ENCODE assay signal across 15 cellular contexts in genomic region chr9:14043491-14043890, GRCh38.
"Had no signal": no experiment of that assay in that cellular context is flagged by ENCODE, and none has a peak within 500 bp of the region (broad histone marks: within the 10 kb centered on the region; RNA-seq: fewer than 3 reads in every experiment).

No MANE protein-coding gene starts in this region.

- H3K27me3 Mint-ChIP-seq: activated CD8-positive, alpha-beta T cell treated with anti-CD3 and anti-CD28 coated beads for 36 hours had no signal

- H3K27ac ChIP-seq: hepatocyte, psoas muscle, SK-N-MC, suprapubic skin, upper lobe of left lung had no signal

- H3K4me3 ChIP-seq: hepatocyte, lung, psoas muscle, SK-N-MC, suprapubic skin, upper lobe of left lung had no signal

- H3K4me1 Mint-ChIP-seq: nephron had no signal

- H3K4me2 ChIP-seq: hepatocyte had no signal

- H2AFZ ChIP-seq: hepatocyte had no signal

- H3K4me3 Mint-ChIP-seq: activated CD8-positive, alpha-beta T cell treated with anti-CD3 and anti-CD28 coated beads for 36 hours; activated naive CD4-positive, alpha-beta T cell treated with anti-CD3 and anti-CD28 coated beads for 36 hours; nephron; T-helper 1 cell treated with Interleukin-12 subunit alpha and Interleukin-12 subunit beta and Interleukin-4 antibody, amounts not matched to agents 30 μg/mL and 1 μg/mL, for 36 hours had no signal

- H3K27me3 ChIP-seq: hepatocyte, suprapubic skin, upper lobe of left lung had no signal

- DNase-seq: activated CD4-positive, alpha-beta T cell treated with anti-CD3 and anti-CD28 coated beads for 4 hours; activated CD8-positive, alpha-beta memory T cell treated with anti-CD3 and anti-CD28 coated beads, Interleukin-2, amount 50 U/mL, for 4 hours; activated CD8-positive, alpha-beta T cell treated with anti-CD3 and anti-CD28 coated beads for 36 hours; activated naive CD4-positive, alpha-beta T cell treated with anti-CD3 and anti-CD28 coated beads for 36 hours; effector memory CD4-positive, alpha-beta T cell; psoas muscle; stimulated activated CD4-positive, alpha-beta T cell treated with anti-CD3 and anti-CD28 coated beads, Interleukin-2, amount 100 ng/mL, for 48 hours; stimulated activated naive CD4-positive, alpha-beta T cell treated with Interleukin-2 at 50 U/mL for 16 hours; upper lobe of left lung had no signal

- ATAC-seq: activated CD8-positive, alpha-beta T cell treated with anti-CD3 and anti-CD28 coated beads for 36 hours; psoas muscle had no signal

- H3K9me3 Mint-ChIP-seq: T-helper 1 cell treated with Interleukin-12 subunit alpha and Interleukin-12 subunit beta and Interleukin-4 antibody, amounts not matched to agents 30 μg/mL and 1 μg/mL, for 36 hours had no signal

- H3K36me3 ChIP-seq: suprapubic skin, upper lobe of left lung had no signal

- H3K9me3 ChIP-seq: psoas muscle, suprapubic skin, upper lobe of left lung had no signal

- H3K4me1 ChIP-seq: psoas muscle, suprapubic skin, upper lobe of left lung had no signal

- H3K79me2 ChIP-seq: hepatocyte had no signal

- H3K27ac Mint-ChIP-seq: activated CD8-positive, alpha-beta T cell treated with anti-CD3 and anti-CD28 coated beads for 36 hours; activated naive CD4-positive, alpha-beta T cell treated with anti-CD3 and anti-CD28 coated beads for 36 hours; nephron; T-helper 1 cell treated with Interleukin-12 subunit alpha and Interleukin-12 subunit beta and Interleukin-4 antibody, amounts not matched to agents 30 μg/mL and 1 μg/mL, for 36 hours had no signal
